In genomic region chr6:167825059-167825758, GRCh38 we compare ENCODE assay signal across 1 cellular context.
A peak's percentile ranks its signal among the peaks of the same experiment; 100 is the strongest.
TF ChIP-seq lines count a peak whose summit lies in the region.

No MANE protein-coding gene starts in this region.

TF ChIP-seq in K562, 482 proteins besides CTCF, POLR2A, EP300 and RAD21 (continued from another document and continues in another):
- TF ChIP-seq, protein P1, sequence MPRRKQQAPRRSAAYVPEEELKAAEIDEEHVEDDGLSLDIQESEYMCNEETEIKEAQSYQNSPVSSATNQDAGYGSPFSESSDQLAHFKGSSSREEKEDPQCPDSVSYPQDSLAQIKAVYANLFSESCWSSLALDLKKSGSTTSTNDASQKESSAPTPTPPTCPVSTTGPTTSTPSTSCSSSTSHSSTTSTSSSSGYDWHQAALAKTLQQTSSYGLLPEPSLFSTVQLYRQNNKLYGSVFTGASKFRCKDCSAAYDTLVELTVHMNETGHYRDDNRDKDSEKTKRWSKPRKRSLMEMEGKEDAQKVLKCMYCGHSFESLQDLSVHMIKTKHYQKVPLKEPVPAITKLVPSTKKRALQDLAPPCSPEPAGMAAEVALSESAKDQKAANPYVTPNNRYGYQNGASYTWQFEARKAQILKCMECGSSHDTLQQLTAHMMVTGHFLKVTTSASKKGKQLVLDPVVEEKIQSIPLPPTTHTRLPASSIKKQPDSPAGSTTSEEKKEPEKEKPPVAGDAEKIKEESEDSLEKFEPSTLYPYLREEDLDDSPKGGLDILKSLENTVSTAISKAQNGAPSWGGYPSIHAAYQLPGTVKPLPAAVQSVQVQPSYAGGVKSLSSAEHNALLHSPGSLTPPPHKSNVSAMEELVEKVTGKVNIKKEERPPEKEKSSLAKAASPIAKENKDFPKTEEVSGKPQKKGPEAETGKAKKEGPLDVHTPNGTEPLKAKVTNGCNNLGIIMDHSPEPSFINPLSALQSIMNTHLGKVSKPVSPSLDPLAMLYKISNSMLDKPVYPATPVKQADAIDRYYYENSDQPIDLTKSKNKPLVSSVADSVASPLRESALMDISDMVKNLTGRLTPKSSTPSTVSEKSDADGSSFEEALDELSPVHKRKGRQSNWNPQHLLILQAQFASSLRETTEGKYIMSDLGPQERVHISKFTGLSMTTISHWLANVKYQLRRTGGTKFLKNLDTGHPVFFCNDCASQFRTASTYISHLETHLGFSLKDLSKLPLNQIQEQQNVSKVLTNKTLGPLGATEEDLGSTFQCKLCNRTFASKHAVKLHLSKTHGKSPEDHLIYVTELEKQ (CRISPR knock-in tag; IDR thresholded peaks at IDR 0.05) = no peak
- TF ChIP-seq CGGBP1 (CRISPR knock-in tag; IDR thresholded peaks at IDR 0.05) (no peak), ELF2 (CRISPR knock-in tag; IDR thresholded peaks at IDR 0.05) (no peak), HNRNPUL1 (IDR thresholded peaks at IDR 0.05; ENCODE audit: low read length) (no peak), CCAR2 (IDR thresholded peaks at IDR 0.05; ENCODE audit: low read depth, low read length) (no peak), NFRKB (IDR thresholded peaks at IDR 0.05; ENCODE audit: low read depth) (no peak), DIDO1 (tag; IDR thresholded peaks at IDR 0.05; ENCODE audit: low read depth) (no peak), STAT5A (IDR thresholded peaks at IDR 0.05; ENCODE audit: borderline replicate concordance, low read length) (no peak), STAT6 (CRISPR knock-in tag; IDR thresholded peaks at IDR 0.05) (no peak), DPF2 (IDR thresholded peaks at IDR 0.05) (peak; percentile 13; the same call in 1 of the 2 replicates), CXXC5 (CRISPR knock-in tag; IDR thresholded peaks at IDR 0.05) (no peak), POU5F1 (IDR thresholded peaks at IDR 0.05; ENCODE audit: borderline replicate concordance, low read depth, low read length, partially characterized antibody) (no peak), CEBPG (CRISPR knock-in tag; IDR thresholded peaks at IDR 0.05) (no peak), CEBPG (tag; conservative IDR thresholded peaks at IDR 0.05 in 1 of 2, IDR thresholded peaks at IDR 0.05 in 1 of 2) (peak; percentile 58 to 76), JUND (IDR thresholded peaks at IDR 0.05; ENCODE audit: borderline replicate concordance, low read depth, low read length) (no peak), JUND (tag; IDR thresholded peaks at IDR 0.05; ENCODE audit: borderline replicate concordance, low read depth, low read length) (no peak; the same call in 2 of the 3 replicates), CHD4 (IDR thresholded peaks at IDR 0.05; ENCODE audit: insufficient read depth, insufficient replicate concordance, low read depth, low read length, poor library complexity, severe bottlenecking) (no peak), TCF3 (CRISPR knock-in tag; IDR thresholded peaks at IDR 0.05) (no peak), CBX1 (IDR thresholded peaks at IDR 0.05; ENCODE audit: low read depth) (no peak), CAMTA2 (CRISPR knock-in tag; conservative IDR thresholded peaks at IDR 0.05) (no peak), YY1 (IDR thresholded peaks at IDR 0.05; ENCODE audit: borderline replicate concordance in 1 of 3, control insufficient read depth in 1 of 3, extremely low read depth in 1 of 3, insufficient read depth in 3 of 3, insufficient read length in 1 of 3, insufficient replicate concordance in 2 of 3, low read depth in 1 of 3, low read length in 2 of 3) (peak in 2 of 3 experiments; percentile 12 to 61), ZFP91 (CRISPR knock-in tag; IDR thresholded peaks at IDR 0.05) (no peak), BRD9 (IDR thresholded peaks at IDR 0.05; ENCODE audit: low read depth, partially characterized antibody) (peak; percentile 25), ZNF140 (CRISPR knock-in tag; IDR thresholded peaks at IDR 0.05) (no peak), ZC3H11A (IDR thresholded peaks at IDR 0.05; ENCODE audit: low read depth, low read length) (no peak), MTF1 (CRISPR knock-in tag; IDR thresholded peaks at IDR 0.05; ENCODE audit: borderline replicate concordance) (no peak), ZNF253 (CRISPR knock-in tag; conservative IDR thresholded peaks at IDR 0.05) (no peak), ILK (tag; IDR thresholded peaks at IDR 0.05; ENCODE audit: borderline replicate concordance, low read depth) (no peak), NCOA1 (IDR thresholded peaks at IDR 0.05; ENCODE audit: low read depth) (0 out of 2 replicates have a peak, but pooled peaks have one; percentile 41), SIN3B (IDR thresholded peaks at IDR 0.05; ENCODE audit: low read depth) (no peak), ZNF347 (CRISPR knock-in tag; IDR thresholded peaks at IDR 0.05; ENCODE audit: low read depth) (no peak), ZNF780A (CRISPR knock-in tag; IDR thresholded peaks at IDR 0.05) (no peak), FOXK1 (CRISPR knock-in tag; IDR thresholded peaks at IDR 0.05; ENCODE audit: borderline replicate concordance) (no peak), NCOA2 (IDR thresholded peaks at IDR 0.05; ENCODE audit: partially characterized antibody in 2 of 2) (no peak), LCOR (CRISPR knock-in tag; IDR thresholded peaks at IDR 0.05) (no peak), L3MBTL2 (IDR thresholded peaks at IDR 0.05) (peak; percentile 73), ZNF75A (CRISPR knock-in tag; IDR thresholded peaks at IDR 0.05) (no peak)
- TF ChIP-seq, protein P2, sequence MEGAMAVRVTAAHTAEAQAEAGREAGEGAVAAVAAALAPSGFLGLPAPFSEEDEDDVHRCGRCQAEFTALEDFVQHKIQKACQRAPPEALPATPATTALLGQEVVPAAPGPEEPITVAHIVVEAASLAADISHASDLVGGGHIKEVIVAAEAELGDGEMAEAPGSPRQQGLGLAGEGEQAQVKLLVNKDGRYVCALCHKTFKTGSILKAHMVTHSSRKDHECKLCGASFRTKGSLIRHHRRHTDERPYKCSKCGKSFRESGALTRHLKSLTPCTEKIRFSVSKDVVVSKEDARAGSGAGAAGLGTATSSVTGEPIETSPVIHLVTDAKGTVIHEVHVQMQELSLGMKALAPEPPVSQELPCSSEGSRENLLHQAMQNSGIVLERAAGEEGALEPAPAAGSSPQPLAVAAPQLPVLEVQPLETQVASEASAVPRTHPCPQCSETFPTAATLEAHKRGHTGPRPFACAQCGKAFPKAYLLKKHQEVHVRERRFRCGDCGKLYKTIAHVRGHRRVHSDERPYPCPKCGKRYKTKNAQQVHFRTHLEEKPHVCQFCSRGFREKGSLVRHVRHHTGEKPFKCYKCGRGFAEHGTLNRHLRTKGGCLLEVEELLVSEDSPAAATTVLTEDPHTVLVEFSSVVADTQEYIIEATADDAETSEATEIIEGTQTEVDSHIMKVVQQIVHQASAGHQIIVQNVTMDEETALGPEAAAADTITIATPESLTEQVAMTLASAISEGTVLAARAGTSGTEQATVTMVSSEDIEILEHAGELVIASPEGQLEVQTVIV (CRISPR knock-in tag; IDR thresholded peaks at IDR 0.05; ENCODE audit: borderline replicate concordance) = no peak
- TF ChIP-seq, protein P3, sequence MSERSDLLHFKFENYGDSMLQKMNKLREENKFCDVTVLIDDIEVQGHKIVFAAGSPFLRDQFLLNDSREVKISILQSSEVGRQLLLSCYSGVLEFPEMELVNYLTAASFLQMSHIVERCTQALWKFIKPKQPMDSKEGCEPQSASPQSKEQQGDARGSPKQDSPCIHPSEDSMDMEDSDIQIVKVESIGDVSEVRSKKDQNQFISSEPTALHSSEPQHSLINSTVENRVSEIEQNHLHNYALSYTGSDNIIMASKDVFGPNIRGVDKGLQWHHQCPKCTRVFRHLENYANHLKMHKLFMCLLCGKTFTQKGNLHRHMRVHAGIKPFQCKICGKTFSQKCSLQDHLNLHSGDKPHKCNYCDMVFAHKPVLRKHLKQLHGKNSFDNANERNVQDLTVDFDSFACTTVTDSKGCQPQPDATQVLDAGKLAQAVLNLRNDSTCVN (CRISPR knock-in tag; IDR thresholded peaks at IDR 0.05) = no peak
- TF ChIP-seq, protein P4, sequence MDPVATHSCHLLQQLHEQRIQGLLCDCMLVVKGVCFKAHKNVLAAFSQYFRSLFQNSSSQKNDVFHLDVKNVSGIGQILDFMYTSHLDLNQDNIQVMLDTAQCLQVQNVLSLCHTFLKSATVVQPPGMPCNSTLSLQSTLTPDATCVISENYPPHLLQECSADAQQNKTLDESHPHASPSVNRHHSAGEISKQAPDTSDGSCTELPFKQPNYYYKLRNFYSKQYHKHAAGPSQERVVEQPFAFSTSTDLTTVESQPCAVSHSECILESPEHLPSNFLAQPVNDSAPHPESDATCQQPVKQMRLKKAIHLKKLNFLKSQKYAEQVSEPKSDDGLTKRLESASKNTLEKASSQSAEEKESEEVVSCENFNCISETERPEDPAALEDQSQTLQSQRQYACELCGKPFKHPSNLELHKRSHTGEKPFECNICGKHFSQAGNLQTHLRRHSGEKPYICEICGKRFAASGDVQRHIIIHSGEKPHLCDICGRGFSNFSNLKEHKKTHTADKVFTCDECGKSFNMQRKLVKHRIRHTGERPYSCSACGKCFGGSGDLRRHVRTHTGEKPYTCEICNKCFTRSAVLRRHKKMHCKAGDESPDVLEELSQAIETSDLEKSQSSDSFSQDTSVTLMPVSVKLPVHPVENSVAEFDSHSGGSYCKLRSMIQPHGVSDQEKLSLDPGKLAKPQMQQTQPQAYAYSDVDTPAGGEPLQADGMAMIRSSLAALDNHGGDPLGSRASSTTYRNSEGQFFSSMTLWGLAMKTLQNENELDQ (CRISPR knock-in tag; IDR thresholded peaks at IDR 0.05; ENCODE audit: borderline replicate concordance) = peak; percentile 81; the same call in 1 of the 2 replicates
- TF ChIP-seq, protein P5, sequence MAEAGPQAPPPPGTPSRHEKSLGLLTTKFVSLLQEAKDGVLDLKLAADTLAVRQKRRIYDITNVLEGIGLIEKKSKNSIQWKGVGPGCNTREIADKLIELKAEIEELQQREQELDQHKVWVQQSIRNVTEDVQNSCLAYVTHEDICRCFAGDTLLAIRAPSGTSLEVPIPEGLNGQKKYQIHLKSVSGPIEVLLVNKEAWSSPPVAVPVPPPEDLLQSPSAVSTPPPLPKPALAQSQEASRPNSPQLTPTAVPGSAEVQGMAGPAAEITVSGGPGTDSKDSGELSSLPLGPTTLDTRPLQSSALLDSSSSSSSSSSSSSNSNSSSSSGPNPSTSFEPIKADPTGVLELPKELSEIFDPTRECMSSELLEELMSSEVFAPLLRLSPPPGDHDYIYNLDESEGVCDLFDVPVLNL (CRISPR knock-in tag; IDR thresholded peaks at IDR 0.05; ENCODE audit: low read depth) = no peak
- TF ChIP-seq, protein P6, sequence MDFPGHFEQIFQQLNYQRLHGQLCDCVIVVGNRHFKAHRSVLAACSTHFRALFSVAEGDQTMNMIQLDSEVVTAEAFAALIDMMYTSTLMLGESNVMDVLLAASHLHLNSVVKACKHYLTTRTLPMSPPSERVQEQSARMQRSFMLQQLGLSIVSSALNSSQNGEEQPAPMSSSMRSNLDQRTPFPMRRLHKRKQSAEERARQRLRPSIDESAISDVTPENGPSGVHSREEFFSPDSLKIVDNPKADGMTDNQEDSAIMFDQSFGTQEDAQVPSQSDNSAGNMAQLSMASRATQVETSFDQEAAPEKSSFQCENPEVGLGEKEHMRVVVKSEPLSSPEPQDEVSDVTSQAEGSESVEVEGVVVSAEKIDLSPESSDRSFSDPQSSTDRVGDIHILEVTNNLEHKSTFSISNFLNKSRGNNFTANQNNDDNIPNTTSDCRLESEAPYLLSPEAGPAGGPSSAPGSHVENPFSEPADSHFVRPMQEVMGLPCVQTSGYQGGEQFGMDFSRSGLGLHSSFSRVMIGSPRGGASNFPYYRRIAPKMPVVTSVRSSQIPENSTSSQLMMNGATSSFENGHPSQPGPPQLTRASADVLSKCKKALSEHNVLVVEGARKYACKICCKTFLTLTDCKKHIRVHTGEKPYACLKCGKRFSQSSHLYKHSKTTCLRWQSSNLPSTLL (IDR thresholded peaks at IDR 0.05) = no peak
- TF ChIP-seq, protein P7, sequence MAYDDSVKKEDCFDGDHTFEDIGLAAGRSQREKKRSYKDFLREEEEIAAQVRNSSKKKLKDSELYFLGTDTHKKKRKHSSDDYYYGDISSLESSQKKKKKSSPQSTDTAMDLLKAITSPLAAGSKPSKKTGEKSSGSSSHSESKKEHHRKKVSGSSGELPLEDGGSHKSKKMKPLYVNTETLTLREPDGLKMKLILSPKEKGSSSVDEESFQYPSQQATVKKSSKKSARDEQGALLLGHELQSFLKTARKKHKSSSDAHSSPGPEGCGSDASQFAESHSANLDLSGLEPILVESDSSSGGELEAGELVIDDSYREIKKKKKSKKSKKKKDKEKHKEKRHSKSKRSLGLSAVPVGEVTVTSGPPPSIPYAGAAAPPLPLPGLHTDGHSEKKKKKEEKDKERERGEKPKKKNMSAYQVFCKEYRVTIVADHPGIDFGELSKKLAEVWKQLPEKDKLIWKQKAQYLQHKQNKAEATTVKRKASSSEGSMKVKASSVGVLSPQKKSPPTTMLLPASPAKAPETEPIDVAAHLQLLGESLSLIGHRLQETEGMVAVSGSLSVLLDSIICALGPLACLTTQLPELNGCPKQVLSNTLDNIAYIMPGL (CRISPR knock-in tag; IDR thresholded peaks at IDR 0.05) = no peak
